In genomic region chr10:43318978-43319965, GRCh38 we compare ENCODE assay signal across 17 cellular contexts. TPM values are rescaled to one million over a fixed set of nuclear protein-coding genes. Genes with fewer than 3 reads are reported as not detected.
"Had no signal": no experiment of that assay in that cellular context is flagged by ENCODE, and none has a peak within 500 bp of the region (broad histone marks: within the 10 kb centered on the region; RNA-seq: fewer than 3 reads in every experiment).

No MANE protein-coding gene starts in this region.

- H3K4me3 ChIP-seq: cardiac muscle cell, ovary, stomach, thoracic aorta, vagina had no signal

- ATAC-seq: activated CD4-positive, alpha-beta T cell treated with anti-CD3 and anti-CD28 coated beads for 36 hours; activated CD8-positive, alpha-beta T cell treated with anti-CD3 and anti-CD28 coated beads for 36 hours; activated T-cell treated with anti-CD3 and anti-CD28 coated beads, Interleukin-2, amount 50 U/mL, for 72 hours; esophagus mucosa; natural killer cell treated with Interleukin-12 subunit alpha and Interleukin-12 subunit beta and Interleukin-15 and Interleukin-18, amount 100 ng/mL, for 72 hours had no signal

- H3K27me3 ChIP-seq: cardiac muscle cell, ovary, vagina had no signal

- H3K27ac ChIP-seq: cardiac muscle cell, ovary, stomach, thoracic aorta, vagina had no signal

- DNase-seq: activated CD4-positive, alpha-beta T cell treated with anti-CD3 and anti-CD28 coated beads for 36 hours; activated CD8-positive, alpha-beta memory T cell treated with anti-CD3 and anti-CD28 coated beads, Interleukin-2, amount 50 U/mL, for 4 hours; activated CD8-positive, alpha-beta T cell treated with anti-CD3 and anti-CD28 coated beads for 36 hours; activated gamma-delta T cell treated with Interleukin-2 at 50 U/mL for 16 hours; activated naive CD8-positive, alpha-beta T cell treated with anti-CD3 and anti-CD28 coated beads for 36 hours; activated T-cell treated with anti-CD3 and anti-CD28 coated beads, Interleukin-2, amount 50 U/mL, for 72 hours; foreskin fibroblast; head of caudate nucleus; ovary; stimulated activated CD4-positive, alpha-beta T cell treated with anti-CD3 and anti-CD28 coated beads, Interleukin-15, amount 100 ng/mL, for 24 hours; stomach had no signal

- H3K36me3 ChIP-seq: cardiac muscle cell, ovary, stomach, thoracic aorta, vagina had no signal

- FAIRE-seq: endometrium had no signal

- H3K9me3 ChIP-seq: ovary, stomach, thoracic aorta, vagina had no signal

RNA-seq across cellular contexts. Expression of gene FXYD4, which starts 52.2 kb away (rescaled TPM):
- total RNA-seq: activated CD4-positive, alpha-beta T cell treated with anti-CD3 and anti-CD28 coated beads for 36 hours; activated CD8-positive, alpha-beta T cell treated with anti-CD3 and anti-CD28 coated beads for 36 hours; activated naive CD8-positive, alpha-beta T cell treated with anti-CD3 and anti-CD28 coated beads for 36 hours; activated T-cell treated with anti-CD3 and anti-CD28 coated beads, Interleukin-2, amount 50 U/mL, for 72 hours; cardiac muscle cell; esophagus mucosa; natural killer cell treated with Interleukin-12 subunit alpha and Interleukin-12 subunit beta and Interleukin-15 and Interleukin-18, amount 100 ng/mL, for 72 hours; ovary; stomach; thoracic aorta; vagina had no signal
- polyA plus RNA-seq: cardiac muscle cell, ovary had no signal

RNA-seq across cellular contexts. Expression of gene RASGEF1A, which starts 52.4 kb away (rescaled TPM):
- total RNA-seq: thoracic aorta had no signal
